21 cellular contexts compared by ENCODE assay signal in the genomic region with DNA sequence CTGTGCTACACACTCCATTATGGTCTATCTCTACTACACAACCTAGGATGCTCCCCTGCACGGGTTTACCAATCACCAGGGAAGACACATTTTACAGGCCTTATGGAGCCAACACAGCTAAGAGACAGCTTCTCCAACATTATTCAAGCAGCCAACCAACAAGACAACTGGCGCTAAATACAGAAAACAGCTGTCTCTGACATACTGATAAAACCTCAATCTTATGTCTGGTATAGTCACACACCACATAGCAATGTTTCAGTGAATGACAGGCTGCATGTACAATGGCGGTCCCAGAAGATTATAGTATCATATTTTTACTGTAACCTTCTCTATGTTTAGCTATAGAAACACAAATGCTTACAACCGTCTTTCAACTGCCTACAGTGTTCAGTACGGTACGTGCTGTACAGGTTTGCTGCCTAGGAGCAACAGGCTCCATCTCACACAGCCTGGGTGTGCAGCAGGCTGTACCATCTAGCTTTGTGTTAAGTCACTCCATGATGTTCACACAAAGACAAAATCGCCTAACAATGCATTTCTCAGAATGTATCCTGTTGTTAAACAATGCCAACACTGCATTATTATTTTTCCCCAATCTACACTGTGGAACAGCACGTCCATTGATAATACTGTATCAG. TPM values are rescaled to one million over a fixed set of nuclear protein-coding genes. Genes with fewer than 3 reads are reported as not detected.
DNase-seq lines count a peak whose midpoint lies in the region; ATAC-seq, FAIRE-seq and TF ChIP-seq lines count a peak whose summit lies in the region.
"Had no signal": no experiment of that assay in that cellular context is flagged by ENCODE, and none has a peak within 500 bp of the region (broad histone marks: within the 10 kb centered on the region; RNA-seq: fewer than 3 reads in every experiment).

No MANE protein-coding gene starts in this region.

- no peaks in the 10 kb centered on the region for H3K27me3 Mint-ChIP-seq in activated CD4-positive, alpha-beta T cell treated with anti-CD3 and anti-CD28 coated beads for 36 hours
- no peaks in the 10 kb centered on the region for H3K27me3 Mint-ChIP-seq in activated CD4-positive, alpha-beta T cell treated with anti-CD3 and anti-CD28 coated beads, Interleukin-2, amount 10 ng/mL, durations not matched to agents 24 days and 14 days

- H3K79me2 ChIP-seq in GM12878 (ENCODE audit: control insufficient read depth, insufficient read depth, low read length) (peaks cover 95% of the 10 kb centered on the region), osteoblast (ENCODE audit: insufficient read depth, low read length) (peaks cover 99% of the 10 kb centered on the region)

- H3K27me3 ChIP-seq in GM12878 (replicated peaks in 1 of 2; ENCODE audit: control insufficient read depth in 2 of 2, insufficient read depth in 2 of 2, low read length in 1 of 2) (no peaks in the 10 kb centered on the region), osteoblast (ENCODE audit: insufficient read depth, low read length) (no peaks in the 10 kb centered on the region)
- H3K27me3 ChIP-seq: adrenal gland, ovary, thyroid gland had no signal

- no peak overlapping the region for H3K4me3 Mint-ChIP-seq in activated CD4-positive, alpha-beta T cell treated with anti-CD3 and anti-CD28 coated beads for 36 hours
- H3K4me3 Mint-ChIP-seq in activated CD4-positive, alpha-beta T cell treated with anti-CD3 and anti-CD28 coated beads, Interleukin-2, amount 10 ng/mL, durations not matched to agents 24 days and 14 days = no peak overlapping the region

- H3K27ac Mint-ChIP-seq in activated CD4-positive, alpha-beta T cell treated with anti-CD3 and anti-CD28 coated beads for 36 hours = peak overlapping the region; percentile 13
- no peak overlapping the region for H3K27ac Mint-ChIP-seq in activated CD4-positive, alpha-beta T cell treated with anti-CD3 and anti-CD28 coated beads, Interleukin-2, amount 10 ng/mL, durations not matched to agents 24 days and 14 days
- H3K27ac Mint-ChIP-seq: activated T-cell treated with anti-CD3 and anti-CD28 coated beads, Interleukin-2, amount 50 U/mL, for 72 hours had no signal

- peaks cover 18 to 22% of the 10 kb centered on the region in 2 experiments for H3K36me3 ChIP-seq in GM12878 (ENCODE audit: control insufficient read depth in 2 of 2, insufficient read depth in 2 of 2, low read length in 1 of 2)
- peaks cover 24% of the 10 kb centered on the region for H3K36me3 ChIP-seq in osteoblast (ENCODE audit: insufficient read depth, low read length)
- H3K36me3 ChIP-seq: ovary had no signal

- no peak overlapping the region for H2AFZ ChIP-seq in GM12878 (ENCODE audit: control insufficient read depth, low read depth, low read length)
- H2AFZ ChIP-seq in osteoblast (ENCODE audit: low read length) = no peak overlapping the region

- no peak overlapping the region for H3K9ac ChIP-seq in GM12878 (ENCODE audit: control insufficient read depth, insufficient read depth, low read length)

- CTCF ChIA-PET in activated CD4-positive, alpha-beta T cell treated with anti-CD3 and anti-CD28 coated beads for 36 hours (lab: Charles Lee) = interaction anchor here (0.5 to 2.4 kb wide), 5 partner anchors 10 to 268 kb away, joined by 3 to 10 read pairs (median 3); a partner anchor contains a TSS
- CTCF ChIA-PET in GM12878 (lab: Yijun Ruan, JAX) = interaction anchor here (0.9 to 1.5 kb wide), 4 partner anchors 8 to 97 kb away, joined by 3 to 4 read pairs (median 4); no protein-coding TSS in a partner anchor

- TF ChIP-seq CTCF in GM12878 (IDR thresholded peaks at IDR 0.05 in 2 of 3, conservative IDR thresholded peaks at IDR 0.05 in 1 of 3; ENCODE audit: control insufficient read depth in 2 of 3, extremely low read depth in 1 of 3, insufficient read depth in 1 of 3, low read depth in 3 of 3, low read length in 3 of 3) = no peak
- no peak for TF ChIP-seq CTCF in osteoblast (IDR thresholded peaks at IDR 0.05; ENCODE audit: extremely low read depth, low read depth, low read length)

- TF ChIP-seq POLR2A in GM12891 (IDR thresholded peaks at IDR 0.05; ENCODE audit: low read depth, low read length) (peak; percentile 35; the same call in 1 of the 2 replicates), GM12878 (IDR thresholded peaks at IDR 0.05; ENCODE audit: low read depth, low read length) (peak; percentile 28; the same call in 1 of the 2 replicates)

- 72% methylated on average over 8 of the region's 8 CpGs for WGBS in GM12878 (ENCODE audit: insufficient coverage, insufficient replicate concordance, low lambda C conversion rate, missing lambda C conversion rate)

- no peak for TF ChIP-seq EP300 in GM12878 (IDR thresholded peaks at IDR 0.05; ENCODE audit: borderline replicate concordance in 1 of 2, control insufficient read depth in 1 of 2, low read depth in 2 of 2, low read length in 2 of 2)

- H3K4me3 ChIP-seq in GM12878 = no peak overlapping the region
- H3K4me3 ChIP-seq in osteoblast (ENCODE audit: insufficient read depth, low read length) = no peak overlapping the region
- H3K4me3 ChIP-seq: adrenal gland, ovary, SK-N-MC, skin epidermis, thyroid gland had no signal

- intact Hi-C loops in activated CD4-positive, alpha-beta T cell treated with anti-CD3 and anti-CD28 coated beads for 36 hours (cut with DNase I, micrococcal nuclease) = loop anchor here in 1 of 2 experiments (2.0 kb wide), 1 partner anchor 67 kb away; no protein-coding TSS in a partner anchor
- intact Hi-C loops in activated CD4-positive, alpha-beta T cell treated with anti-CD3 and anti-CD28 coated beads, Interleukin-2, amount 10 ng/mL, durations not matched to agents 24 days and 14 days (cut with micrococcal nuclease) = no loop called here
- intact Hi-C loops in GM12878 (cut with micrococcal nuclease; ENCODE audit: unreplicated experiment) = no loop called here

- H3K9me3 Mint-ChIP-seq in activated CD4-positive, alpha-beta T cell treated with anti-CD3 and anti-CD28 coated beads for 36 hours (ENCODE audit: low read depth) = no peaks in the 10 kb centered on the region
- H3K9me3 Mint-ChIP-seq in activated CD4-positive, alpha-beta T cell treated with anti-CD3 and anti-CD28 coated beads, Interleukin-2, amount 10 ng/mL, durations not matched to agents 24 days and 14 days = no peaks in the 10 kb centered on the region
- H3K9me3 Mint-ChIP-seq: activated T-cell treated with anti-CD3 and anti-CD28 coated beads, Interleukin-2, amount 50 U/mL, for 72 hours had no signal

- FAIRE-seq in GM12891 (lab: Jason Lieb, UNC) (peak; percentile 64), GM12878 (lab: Jason Lieb, UNC) (no peak)

- RAD21 ChIA-PET in GM12878 (lab: Charles Lee; ENCODE audit: unreplicated experiment) = interaction anchor here (0.8 kb wide), 1 partner anchor 10 kb away, joined by 3 read pairs; no protein-coding TSS in a partner anchor

- TF ChIP-seq RAD21 in GM12878 (IDR thresholded peaks at IDR 0.05; ENCODE audit: insufficient read depth, low read depth, low read length) = no peak

- SMC1A ChIA-PET in GM12878 (lab: Charles Lee; ENCODE audit: uncharacterized antibody, unreplicated experiment) = interaction anchor here (1.2 kb wide), 1 partner anchor 21 kb away, joined by 3 read pairs; no protein-coding TSS in a partner anchor

- peaks cover 55% of the 10 kb centered on the region for H3K36me3 Mint-ChIP-seq in activated CD4-positive, alpha-beta T cell treated with anti-CD3 and anti-CD28 coated beads for 36 hours (ENCODE audit: low read depth)
- H3K36me3 Mint-ChIP-seq in activated CD4-positive, alpha-beta T cell treated with anti-CD3 and anti-CD28 coated beads, Interleukin-2, amount 10 ng/mL, durations not matched to agents 24 days and 14 days (ENCODE audit: low read depth) = peaks cover 39% of the 10 kb centered on the region

- H3K27ac ChIP-seq in GM12878 (ENCODE audit: control insufficient read depth, insufficient read depth) (no peak overlapping the region), osteoblast (ENCODE audit: low read depth, low read length) (peak overlapping the region; percentile 68)
- H3K27ac ChIP-seq: adrenal gland, ovary, SK-N-MC, skin epidermis, thyroid gland had no signal

- H3K4me2 ChIP-seq in GM12878 (ENCODE audit: control insufficient read depth, insufficient read depth) = peak overlapping the region; percentile 57; the same call in 1 of the 2 replicates
- no peak overlapping the region for H3K4me2 ChIP-seq in osteoblast (ENCODE audit: insufficient read depth, low read length)

- ATAC-seq in activated CD4-positive, alpha-beta T cell treated with anti-CD3 and anti-CD28 coated beads for 36 hours = no peak
- no peak for ATAC-seq in GM12878
- no peak for ATAC-seq in GM19324 (IDR thresholded peaks at IDR 0.05; ENCODE audit: low FRiP score, unreplicated experiment)
- ATAC-seq in activated CD4-positive, CD25-positive, alpha-beta regulatory T cell treated with anti-CD3 and anti-CD28 coated beads, Interleukin-2, amount 50 U/mL, for 24 hours = no peak
- ATAC-seq: activated T-cell treated with anti-CD3 and anti-CD28 coated beads, Interleukin-2, amount 50 U/mL, for 72 hours; Panc1 had no signal

- no TSS peak for BruUV-seq in GM12878 (replicated peaks; lab: Mats Ljungman, UMichigan)

- no peaks in the 10 kb centered on the region for H3K9me3 ChIP-seq in GM12878 (replicated peaks; ENCODE audit: control insufficient read depth, insufficient read depth, low read length)
- no peaks in the 10 kb centered on the region for H3K9me3 ChIP-seq in osteoblast (ENCODE audit: low read depth, low read length)
- H3K9me3 ChIP-seq: adrenal gland, ovary, thyroid gland had no signal

- H3K4me1 Mint-ChIP-seq in activated CD4-positive, alpha-beta T cell treated with anti-CD3 and anti-CD28 coated beads for 36 hours = peaks cover 84% of the 10 kb centered on the region
- peaks cover 60% of the 10 kb centered on the region for H3K4me1 Mint-ChIP-seq in activated CD4-positive, alpha-beta T cell treated with anti-CD3 and anti-CD28 coated beads, Interleukin-2, amount 10 ng/mL, durations not matched to agents 24 days and 14 days

- POLR2A ChIA-PET in activated CD4-positive, alpha-beta T cell treated with anti-CD3 and anti-CD28 coated beads for 36 hours (lab: Charles Lee) = interaction anchor here (0.8 kb wide), 1 partner anchor 11 kb away, joined by 3 read pairs; a partner anchor contains a TSS
- POLR2A ChIA-PET in GM12878 (lab: Charles Lee) = no interaction called here

- H4K20me1 ChIP-seq in GM12878 (ENCODE audit: control insufficient read depth, insufficient read depth) = peaks cover 26% of the 10 kb centered on the region
- peaks cover 97% of the 10 kb centered on the region for H4K20me1 ChIP-seq in osteoblast (ENCODE audit: insufficient read depth, low read length)

- DNase-seq in activated CD4-positive, alpha-beta T cell treated with anti-CD3 and anti-CD28 coated beads for 36 hours = no peak
- no peak for DNase-seq in activated CD4-positive, alpha-beta T cell treated with anti-CD3 and anti-CD28 coated beads, Interleukin-2, amount 10 ng/mL, durations not matched to agents 24 days and 14 days
- DNase-seq in GM12891 (ENCODE audit: insufficient read length, low spot score) = no peak
- no peak for DNase-seq in GM12878 (ENCODE audit: low read depth, low spot score)
- DNase-seq in osteoblast (ENCODE audit: insufficient read length, low spot score, missing footprints) = no peak
- no peak for DNase-seq in HT-29 (ENCODE audit: low spot score)
- DNase-seq: 8988T; activated CD4-positive, alpha-beta T cell treated with anti-CD3 and anti-CD28 coated beads for 48 hours; activated T-cell treated with anti-CD3 and anti-CD28 coated beads, Interleukin-2, amount 50 U/mL, for 72 hours; HCEC 1CT; Kasumi-1; NCI-H1417; NCI-H774; ovary; thyroid gland had no signal

- H3K4me1 ChIP-seq in GM12878 (ENCODE audit: control insufficient read depth, insufficient read depth, low read length) = peaks cover 24% of the 10 kb centered on the region
- peaks cover 71% of the 10 kb centered on the region for H3K4me1 ChIP-seq in osteoblast (ENCODE audit: insufficient read depth, low read length)

- in situ Hi-C loops in GM12878 (cut with MboI) = no loop called here

RNA-seq across cellular contexts. Expression of a gene that starts 10.9 kb away (rescaled TPM):
- total RNA-seq in activated CD4-positive, alpha-beta T cell treated with anti-CD3 and anti-CD28 coated beads for 36 hours = 100 to 1,000 TPM; 148 to 173 TPM
- 144 and 152 TPM in 2 replicates for total RNA-seq in activated CD4-positive, alpha-beta T cell treated with anti-CD3 and anti-CD28 coated beads, Interleukin-2, amount 10 ng/mL, durations not matched to agents 24 days and 14 days
- polyA plus RNA-seq in GM12891 (2012; ENCODE audit: low read depth, missing spikeins) = 47.3 TPM
- 204 and 220 TPM in 2 replicates for total RNA-seq in GM12878 (2013; cell fraction: nucleolus; rRNA removed)
- 130 and 140 TPM in 2 replicates for total RNA-seq in GM12878 (2014; rRNA removed)
- 78.0 and 82.1 TPM in 2 replicates for total RNA-seq in GM12878 (2014; rRNA removed; fragmentation: Illumina TruSeq; extraction: Trizol)
- 200 and 218 TPM in 2 replicates for total RNA-seq in GM12878 (2021)
- polyA plus RNA-seq in GM12878 (2011; ENCODE audit: low read depth) = 71.5 TPM
- polyA plus RNA-seq in GM12878 (2011; rRNA removed) = 62.7 and 113 TPM in 2 replicates
- 98.3 and 104 TPM in 2 replicates for polyA plus RNA-seq in GM12878 (2011; cell fraction: cytosol; rRNA removed)
- 131 and 163 TPM in 2 replicates for polyA plus RNA-seq in GM12878 (2011; cell fraction: nucleus; rRNA removed)
- polyA plus RNA-seq in GM12878 (2012) = 62.2 and 71.3 TPM in 2 replicates
- 101 and 114 TPM in 2 replicates for polyA plus RNA-seq in GM12878 (2014; fragmentation: Illumina TruSeq; extraction: Trizol)
- polyA plus RNA-seq in GM12878 (2014; fragmentation: Nextera tagmentation; extraction: Ambion mirVana) = 10 to 100 TPM; 10.8 to 11.6 TPM
- polyA plus RNA-seq in GM12878 (2014; rRNA removed) = 106 and 116 TPM in 2 replicates
- 10 to 100 TPM; 85.6 to 91.9 TPM for polyA plus RNA-seq in GM12878 (2016; fragmentation: Nextera tagmentation; extraction: Ambion mirVana)
- 147 and 182 TPM in 2 replicates for polyA minus RNA-seq in GM12878 (2011; rRNA and poly(A)+ RNA removed)
- 69.5 and 91.4 TPM in 2 replicates for polyA minus RNA-seq in GM12878 (2011; cell fraction: cytosol; rRNA and poly(A)+ RNA removed)
- 50.4 and 99.9 TPM in 2 replicates for polyA minus RNA-seq in GM12878 (2011; cell fraction: nucleus; rRNA and poly(A)+ RNA removed)
- 271 and 293 TPM in 2 replicates for total RNA-seq in osteoblast
- total RNA-seq in HT-29 (2014; rRNA removed; shearing (Covaris generic)) = 94.3 and 110 TPM in 2 replicates
